In the genomic region with DNA sequence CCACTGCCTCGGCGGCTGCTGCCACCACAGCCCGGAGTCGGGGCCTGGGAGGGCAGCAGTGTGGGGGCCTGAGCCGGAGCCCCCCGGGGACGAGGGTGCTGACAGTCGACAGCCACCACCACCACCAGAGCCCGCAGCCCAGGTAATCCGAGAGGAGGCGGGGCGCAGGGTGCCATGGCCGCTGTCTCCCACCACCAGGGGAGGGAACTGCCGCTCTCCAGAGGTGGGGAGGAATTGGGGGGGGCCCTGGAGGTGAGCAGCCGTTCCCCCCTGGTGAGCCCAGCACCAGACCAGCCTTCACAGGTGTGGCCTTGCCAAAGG, we compare ENCODE assay signal across 24 cellular contexts.
"Had no signal": no experiment of that assay in that cellular context is flagged by ENCODE, and none has a peak within 500 bp of the region (broad histone marks: within the 10 kb centered on the region; RNA-seq: fewer than 3 reads in every experiment).

No MANE protein-coding gene starts in this region.

- H3K36me3 ChIP-seq: MG63, SJSA1 had no signal

- H3K27me3 ChIP-seq: MG63, SJSA1 had no signal

- H3K4me3 ChIP-seq: MG63, SJSA1, SK-N-MC had no signal

- FAIRE-seq: HTR-8/SVneo, RCC 7860 had no signal

- H3K9me3 ChIP-seq: MG63, SJSA1 had no signal

- DNase-seq: Karpas-422, KBM-7, MG63, NCI-H1092, NCI-H1105 treated with DMSO at 0.1 percent for 48 hours, NCI-H1417 treated with DMSO at 0.1 percent for 48 hours, NCI-H146, NCI-H1694 treated with DMSO at 0.1 percent for 48 hours, NCI-H1930, NCI-H2081, NCI-H226, NCI-H446, NCI-H510A, NCI-H524 treated with DMSO at 0.1 percent for 48 hours, NCI-H69, NCI-H774, Right ventricle myocardium superior, RPMI8226, SIG-M5 had no signal

- H3K4me1 ChIP-seq: SJSA1 had no signal

- H3K27ac ChIP-seq: HL-60, SJSA1, SK-N-MC had no signal
